Comparison of ENCODE assay signal across 1 cellular context in genomic region chr1:224259986-224260385, GRCh38.
TF ChIP-seq lines count a peak whose summit lies in the region.

No MANE protein-coding gene starts in this region.

TF ChIP-seq in IMR-90, 13 proteins besides CTCF, POLR2A, EP300 and RAD21:
- TF ChIP-seq RCOR1 (IDR thresholded peaks at IDR 0.05; ENCODE audit: insufficient replicate concordance, low read length) (no peak), FOS (IDR thresholded peaks at IDR 0.05; ENCODE audit: low read depth, low read length) (no peak)
